In genomic region chr11:35275808-35276170, GRCh38 we compare ENCODE assay signal across 14 cellular contexts.
DNase-seq lines count a peak whose midpoint lies in the region; ATAC-seq and TF ChIP-seq lines count a peak whose summit lies in the region.
"Had no signal": no experiment of that assay in that cellular context is flagged by ENCODE, and none has a peak within 500 bp of the region (broad histone marks: within the 10 kb centered on the region; RNA-seq: fewer than 3 reads in every experiment).

No MANE protein-coding gene starts in this region.

- H3K4me3 ChIP-seq in AG10803 (ENCODE audit: low read length) (no peak overlapping the region), RWPE2 (ENCODE audit: severe bottlenecking) (no peak overlapping the region), epithelial cell of esophagus (ENCODE audit: low read length) (no peak overlapping the region)
- H3K4me3 ChIP-seq: heart right ventricle, SJSA1 had no signal

- TF ChIP-seq CTCF in AG10803 (conservative IDR thresholded peaks at IDR 0.05; ENCODE audit: low read length): no peak
- TF ChIP-seq CTCF in RWPE2 (IDR thresholded peaks at IDR 0.05; ENCODE audit: poor library complexity, severe bottlenecking): no peak
- TF ChIP-seq CTCF in epithelial cell of esophagus (IDR thresholded peaks at IDR 0.05; ENCODE audit: insufficient read depth, low read depth, low read length, missing control alignments): no peak

- H3K4me1 ChIP-seq in RWPE2 (ENCODE audit: insufficient read depth, poor library complexity, severe bottlenecking): peaks cover 18% of the 10 kb centered on the region

- H3K27ac ChIP-seq in RWPE2 (ENCODE audit: poor library complexity, severe bottlenecking): peak overlapping the region; percentile 44
- H3K27ac ChIP-seq: SJSA1, WERI-Rb-1 had no signal

- DNase-seq in AG10803 (ENCODE audit: low read depth): peak; percentile 56
- DNase-seq in RWPE2 (ENCODE audit: low spot score): no peak
- DNase-seq in epithelial cell of esophagus (ENCODE audit: low read depth): peak; percentile 11
- peak; percentile 31 for DNase-seq in putamen (ENCODE audit: low spot score)
- no peak for DNase-seq in HCEC 1CT
- no peak for DNase-seq in NCI-H2227 (lab: John Stamatoyannopoulos, UW; ENCODE audit: unreplicated experiment)
- no peak for DNase-seq in NCI-H2029 treated with DMSO at 0.1 percent for 48 hours (lab: John Stamatoyannopoulos, UW)
- DNase-seq in ureter (ENCODE audit: low spot score): no peak
- DNase-seq: KG1; NCI-H187; stimulated activated CD4-positive, alpha-beta T cell treated with anti-CD3 and anti-CD28 coated beads, Interleukin-12 subunit alpha, Interleukin-12 subunit beta, amount 100 ng/mL, for 4 hours; WERI-Rb-1 had no signal

- ATAC-seq in RWPE2 (ENCODE audit: low read depth): no peak

- H3K36me3 ChIP-seq in RWPE2 (ENCODE audit: low read depth): no peaks in the 10 kb centered on the region
- H3K36me3 ChIP-seq: heart right ventricle, SJSA1 had no signal

- no peaks in the 10 kb centered on the region for H3K27me3 ChIP-seq in RWPE2 (ENCODE audit: insufficient read depth, poor library complexity, severe bottlenecking)
- H3K27me3 ChIP-seq: heart right ventricle, SJSA1 had no signal

- H3K9me3 ChIP-seq in RWPE2 (ENCODE audit: severe bottlenecking): no peaks in the 10 kb centered on the region
- H3K9me3 ChIP-seq: heart right ventricle, SJSA1 had no signal

Comparison
In these comparisons a context has a peak if more than half of its experiments do, and no peak if none do; other contexts are left out.
1. DNase-seq: peak in AG10803 (single experiment), epithelial cell of esophagus (single experiment) and putamen (single experiment); none in RWPE2 (single experiment), HCEC 1CT (single experiment), NCI-H2227 (single experiment), NCI-H2029 treated with DMSO at 0.1 percent for 48 hours (single experiment) and ureter (single experiment).